Comparison of ENCODE assay signal across 8 cellular contexts in genomic region chr9:98795295-98795955, GRCh38. TPM values are rescaled to one million over a fixed set of nuclear protein-coding genes. Genes with fewer than 3 reads are reported as not detected.
DNase-seq lines count a peak whose midpoint lies in the region; ATAC-seq, FAIRE-seq and TF ChIP-seq lines count a peak whose summit lies in the region.

No MANE protein-coding gene starts in this region.

- WGBS in GM12878 (ENCODE audit: insufficient coverage, insufficient replicate concordance, low lambda C conversion rate, missing lambda C conversion rate), result 68% methylated on average over 12 of the region's 12 CpGs

- in situ Hi-C loops in GM12878 (cut with MboI), result loop anchor here (25.0 kb wide), 1 partner anchor 733 kb away; the partner anchor contains the start of gene NANS

- no peak for TF ChIP-seq RAD21 in GM12878 (IDR thresholded peaks at IDR 0.05; ENCODE audit: insufficient read depth, low read depth, low read length)

- intact Hi-C loops in GM12878 (cut with micrococcal nuclease; ENCODE audit: unreplicated experiment), result no loop called here

- H3K4me3 ChIP-seq in GM12878, result peak overlapping the region; percentile 61

- peak overlapping the region; percentile 59 for H3K4me3 Mint-ChIP-seq in activated naive CD4-positive, alpha-beta T cell treated with anti-CD3 and anti-CD28 coated beads, Interleukin-2, amount 10 ng/mL, durations not matched to agents 7 days and 5 days
- H3K4me3 Mint-ChIP-seq in memory B cell (peak overlapping the region; percentile 30), type B pancreatic cell (peak overlapping the region; percentile 88)

- SMC1A ChIA-PET in GM12878 (lab: Charles Lee; ENCODE audit: uncharacterized antibody, unreplicated experiment), result no interaction called here

- peaks cover 23% of the 10 kb centered on the region for H3K27me3 Mint-ChIP-seq in activated naive CD4-positive, alpha-beta T cell treated with anti-CD3 and anti-CD28 coated beads, Interleukin-2, amount 10 ng/mL, durations not matched to agents 7 days and 5 days
- H3K27me3 Mint-ChIP-seq in memory B cell (no peaks in the 10 kb centered on the region), type B pancreatic cell (peaks cover 5% of the 10 kb centered on the region)

- H4K20me1 ChIP-seq in GM12878 (ENCODE audit: control insufficient read depth, insufficient read depth), result no peaks in the 10 kb centered on the region

- no peak overlapping the region; the same call in 1 of the 2 replicates for H3K9ac ChIP-seq in GM12878 (ENCODE audit: control insufficient read depth, insufficient read depth, low read length)

- H3K36me3 ChIP-seq in GM12878 (ENCODE audit: control insufficient read depth in 2 of 2, insufficient read depth in 2 of 2, low read length in 1 of 2), result no peaks in the 10 kb centered on the region

- peaks cover 2% of the 10 kb centered on the region; the same call in 2 of the 3 replicates for H3K9me3 ChIP-seq in GM12878 (replicated peaks; ENCODE audit: control insufficient read depth, insufficient read depth, low read length)

- no peak overlapping the region for H3K27ac ChIP-seq in GM12878 (ENCODE audit: control insufficient read depth, insufficient read depth)

- no peak overlapping the region for H2AFZ ChIP-seq in GM12878 (ENCODE audit: control insufficient read depth, low read depth, low read length)

- ATAC-seq in GM12878 (no peak), memory B cell (ENCODE audit: low read depth) (no peak), GM21390 (IDR thresholded peaks at IDR 0.05; ENCODE audit: unreplicated experiment) (no peak)

- POLR2A ChIA-PET in GM12878 (lab: Charles Lee), result no interaction called here

- DNase-seq in activated naive CD4-positive, alpha-beta T cell treated with anti-CD3 and anti-CD28 coated beads, Interleukin-2, amount 10 ng/mL, durations not matched to agents 7 days and 5 days, result no peak
- DNase-seq in activated naive CD4-positive, alpha-beta T cell (lab: John Stamatoyannopoulos, UW), result no peak
- no peak for DNase-seq in GM12878 (ENCODE audit: low read depth, low spot score)
- DNase-seq in memory B cell (ENCODE audit: low spot score in 2 of 2), result no peak
- peak; percentile 60 for DNase-seq in type B pancreatic cell (ENCODE audit: extremely low spot score, unreplicated experiment)
- no peak for DNase-seq in stimulated activated CD4-positive, alpha-beta T cell treated with anti-CD3 and anti-CD28 coated beads, Interleukin-15, amount 100 ng/mL, for 24 hours
- no peak for DNase-seq in GM10266 (ENCODE audit: extremely low spot score)

- no peak overlapping the region for H3K27ac Mint-ChIP-seq in activated naive CD4-positive, alpha-beta T cell treated with anti-CD3 and anti-CD28 coated beads, Interleukin-2, amount 10 ng/mL, durations not matched to agents 7 days and 5 days
- H3K27ac Mint-ChIP-seq in memory B cell (no peak overlapping the region), type B pancreatic cell (peak overlapping the region; percentile 76)

- peaks cover 6% of the 10 kb centered on the region for H3K36me3 Mint-ChIP-seq in activated naive CD4-positive, alpha-beta T cell treated with anti-CD3 and anti-CD28 coated beads, Interleukin-2, amount 10 ng/mL, durations not matched to agents 7 days and 5 days
- H3K36me3 Mint-ChIP-seq in memory B cell (no peaks in the 10 kb centered on the region), type B pancreatic cell (peaks cover 15% of the 10 kb centered on the region)

- TF ChIP-seq CTCF in GM12878 (IDR thresholded peaks at IDR 0.05 in 2 of 3, conservative IDR thresholded peaks at IDR 0.05 in 1 of 3; ENCODE audit: control insufficient read depth in 2 of 3, extremely low read depth in 1 of 3, insufficient read depth in 1 of 3, low read depth in 3 of 3, low read length in 3 of 3), result no peak
- TF ChIP-seq CTCF in type B pancreatic cell (conservative IDR thresholded peaks at IDR 0.05), result no peak
- TF ChIP-seq CTCF in GM10266 (IDR thresholded peaks at IDR 0.05; ENCODE audit: control insufficient read depth, insufficient read depth, low read depth, missing control alignments), result no peak

- peaks cover 34% of the 10 kb centered on the region for H3K4me1 Mint-ChIP-seq in activated naive CD4-positive, alpha-beta T cell treated with anti-CD3 and anti-CD28 coated beads, Interleukin-2, amount 10 ng/mL, durations not matched to agents 7 days and 5 days
- H3K4me1 Mint-ChIP-seq in memory B cell (peaks cover 21% of the 10 kb centered on the region), type B pancreatic cell (ENCODE audit: unreplicated experiment) (peaks cover 35% of the 10 kb centered on the region)

- CTCF ChIA-PET in activated naive CD4-positive, alpha-beta T cell treated with anti-CD3 and anti-CD28 coated beads, Interleukin-2, amount 10 ng/mL, durations not matched to agents 7 days and 5 days (lab: Charles Lee), result interaction anchor here (0.7 to 4.5 kb wide), 5 partner anchors 10 to 259 kb away, joined by 3 to 22 read pairs (median 4); no protein-coding TSS in a partner anchor
- CTCF ChIA-PET in GM12878 (lab: Yijun Ruan, JAX), result interaction anchor here (1.0 to 1.3 kb wide), 3 partner anchors 12 to 480 kb away, joined by 3 to 5 read pairs (median 4); partner anchors contain the start of gene GALNT12

- peak overlapping the region; percentile 69 for H3K4me2 ChIP-seq in GM12878 (ENCODE audit: control insufficient read depth, insufficient read depth)

- FAIRE-seq in GM12878 (lab: Jason Lieb, UNC), result no peak

- TF ChIP-seq EP300 in GM12878 (IDR thresholded peaks at IDR 0.05; ENCODE audit: borderline replicate concordance in 1 of 2, control insufficient read depth in 1 of 2, low read depth in 2 of 2, low read length in 2 of 2), result no peak

- peaks cover 0 to 2% of the 10 kb centered on the region in 2 experiments; a peak in 1 of 4 replicates for H3K27me3 ChIP-seq in GM12878 (replicated peaks in 1 of 2; ENCODE audit: control insufficient read depth in 2 of 2, insufficient read depth in 2 of 2, low read length in 1 of 2)

- RAD21 ChIA-PET in GM12878 (lab: Charles Lee; ENCODE audit: unreplicated experiment), result no interaction called here

- H3K9me3 Mint-ChIP-seq in activated naive CD4-positive, alpha-beta T cell treated with anti-CD3 and anti-CD28 coated beads, Interleukin-2, amount 10 ng/mL, durations not matched to agents 7 days and 5 days, result peaks cover 14% of the 10 kb centered on the region
- H3K9me3 Mint-ChIP-seq in memory B cell (peaks cover 1% of the 10 kb centered on the region), type B pancreatic cell (no peaks in the 10 kb centered on the region)

- no peaks in the 10 kb centered on the region for H3K79me2 ChIP-seq in GM12878 (ENCODE audit: control insufficient read depth, insufficient read depth, low read length)

- H3K4me1 ChIP-seq in GM12878 (ENCODE audit: control insufficient read depth, insufficient read depth, low read length), result peaks cover 3% of the 10 kb centered on the region; the same call in 1 of the 2 replicates

- TF ChIP-seq POLR2A in GM12878 (IDR thresholded peaks at IDR 0.05; ENCODE audit: low read depth, low read length), result no peak

- TSS peak; percentile 62 for BruUV-seq in GM12878 (replicated peaks; lab: Mats Ljungman, UMichigan)

TF ChIP-seq in GM12878, 131 proteins besides CTCF, POLR2A, EP300 and RAD21 (continues in another document):
- TF ChIP-seq PAX5 (IDR thresholded peaks at IDR 0.05; ENCODE audit: borderline replicate concordance, low read depth, low read length) (no peak), JUND (IDR thresholded peaks at IDR 0.05; ENCODE audit: low read depth, low read length) (no peak), PML (IDR thresholded peaks at IDR 0.05; ENCODE audit: low read length) (no peak), SMC3 (IDR thresholded peaks at IDR 0.05; ENCODE audit: borderline replicate concordance, low read length) (no peak)

RNA-seq across cellular contexts. Expression of gene ANKS6, which starts 0.9 kb away (rescaled TPM):
- total RNA-seq in GM12878 (2013; cell fraction: nucleolus; rRNA removed), result 6.1 and 9.1 TPM in 2 replicates
- total RNA-seq in GM12878 (2014; rRNA removed), result 7.2 and 8.9 TPM in 2 replicates
- total RNA-seq in GM12878 (2014; rRNA removed; fragmentation: Illumina TruSeq; extraction: Trizol), result 6.4 and 8.0 TPM in 2 replicates
- 16.2 and 16.3 TPM in 2 replicates for total RNA-seq in GM12878 (2021)
- 1.6 TPM for polyA plus RNA-seq in GM12878 (2011; ENCODE audit: low read depth)
- polyA plus RNA-seq in GM12878 (2011; rRNA removed), result 3.4 and 5.1 TPM in 2 replicates
- 5.9 and 8.9 TPM in 2 replicates for polyA plus RNA-seq in GM12878 (2011; cell fraction: cytosol; rRNA removed)
- polyA plus RNA-seq in GM12878 (2011; cell fraction: nucleus; rRNA removed), result 10.6 and 14.9 TPM in 2 replicates
- 3.5 TPM in 2 replicates for polyA plus RNA-seq in GM12878 (2012)
- polyA plus RNA-seq in GM12878 (2014; fragmentation: Illumina TruSeq; extraction: Trizol), result 6.6 and 7.0 TPM in 2 replicates
- 1 to 10 TPM; 2.3 to 3.0 TPM for polyA plus RNA-seq in GM12878 (2014; fragmentation: Nextera tagmentation; extraction: Ambion mirVana)
- 11.0 and 11.1 TPM in 2 replicates for polyA plus RNA-seq in GM12878 (2014; rRNA removed)
- polyA plus RNA-seq in GM12878 (2016; fragmentation: Nextera tagmentation; extraction: Ambion mirVana), result 1 to 10 TPM; 2.0 to 5.2 TPM
- polyA minus RNA-seq in GM12878 (2011; rRNA and poly(A)+ RNA removed), result 1.9 and 5.0 TPM in 2 replicates
- polyA minus RNA-seq in GM12878 (2011; cell fraction: cytosol; rRNA and poly(A)+ RNA removed), result 2.4 and 2.9 TPM in 2 replicates
- 2.9 and 4.8 TPM in 2 replicates for polyA minus RNA-seq in GM12878 (2011; cell fraction: nucleus; rRNA and poly(A)+ RNA removed)
- 25.2 and 32.2 TPM in 2 replicates for total RNA-seq in type B pancreatic cell (ENCODE audit: low replicate concordance)

RNA-seq across cellular contexts. Expression of gene GALNT12, which starts 12.0 kb away (rescaled TPM):
- 8.1 and 10.0 TPM in 2 replicates for total RNA-seq in GM12878 (2013; cell fraction: nucleolus; rRNA removed)
- total RNA-seq in GM12878 (2014; rRNA removed) (5.0 and 5.3 TPM in 2 replicates), GM12878 (2014; rRNA removed; fragmentation: Illumina TruSeq; extraction: Trizol) (3.5 and 3.8 TPM in 2 replicates), GM12878 (2021) (4.0 and 4.4 TPM in 2 replicates), type B pancreatic cell (ENCODE audit: low replicate concordance) (25.8 and 32.9 TPM in 2 replicates)
- 1.3 TPM for polyA plus RNA-seq in GM12878 (2011; ENCODE audit: low read depth)
- polyA plus RNA-seq in GM12878 (2011; rRNA removed) (2.3 and 3.1 TPM in 2 replicates), GM12878 (2014; fragmentation: Illumina TruSeq; extraction: Trizol) (4.3 and 5.8 TPM in 2 replicates), GM12878 (2014; fragmentation: Nextera tagmentation; extraction: Ambion mirVana) (1 to 10 TPM; 1.6 to 2.6 TPM), GM12878 (2014; rRNA removed) (4.6 and 5.0 TPM in 2 replicates), GM12878 (2016; fragmentation: Nextera tagmentation; extraction: Ambion mirVana) (under 1 TPM; 0.13 to 0.56 TPM)
- polyA plus RNA-seq in GM12878 (2011; cell fraction: cytosol; rRNA removed), result 1.0 and 1.1 TPM in 2 replicates
- polyA plus RNA-seq in GM12878 (2011; cell fraction: nucleus; rRNA removed), result 3.0 and 4.4 TPM in 2 replicates
- polyA plus RNA-seq in GM12878 (2012), result 1.4 and 2.1 TPM in 2 replicates
- polyA minus RNA-seq in GM12878 (2011; rRNA and poly(A)+ RNA removed), result 0.62 and 1.0 TPM in 2 replicates
- polyA minus RNA-seq in GM12878 (2011; cell fraction: cytosol; rRNA and poly(A)+ RNA removed), result 1.7 TPM in 1 of 2 replicates, not detected in the other
- 0.36 and 0.67 TPM in 2 replicates for polyA minus RNA-seq in GM12878 (2011; cell fraction: nucleus; rRNA and poly(A)+ RNA removed)

Comparison
In these comparisons a context has a peak if more than half of its experiments do, and no peak if none do; other contexts are left out.
1. H3K4me3 Mint-ChIP-seq: peak in every context shown above with its lines; median percentile 88 in type B pancreatic cell; 59 in activated naive CD4-positive, alpha-beta T cell treated with anti-CD3 and anti-CD28 coated beads, Interleukin-2, amount 10 ng/mL, durations not matched to agents 7 days and 5 days; 30 in memory B cell.